In the genomic region with DNA sequence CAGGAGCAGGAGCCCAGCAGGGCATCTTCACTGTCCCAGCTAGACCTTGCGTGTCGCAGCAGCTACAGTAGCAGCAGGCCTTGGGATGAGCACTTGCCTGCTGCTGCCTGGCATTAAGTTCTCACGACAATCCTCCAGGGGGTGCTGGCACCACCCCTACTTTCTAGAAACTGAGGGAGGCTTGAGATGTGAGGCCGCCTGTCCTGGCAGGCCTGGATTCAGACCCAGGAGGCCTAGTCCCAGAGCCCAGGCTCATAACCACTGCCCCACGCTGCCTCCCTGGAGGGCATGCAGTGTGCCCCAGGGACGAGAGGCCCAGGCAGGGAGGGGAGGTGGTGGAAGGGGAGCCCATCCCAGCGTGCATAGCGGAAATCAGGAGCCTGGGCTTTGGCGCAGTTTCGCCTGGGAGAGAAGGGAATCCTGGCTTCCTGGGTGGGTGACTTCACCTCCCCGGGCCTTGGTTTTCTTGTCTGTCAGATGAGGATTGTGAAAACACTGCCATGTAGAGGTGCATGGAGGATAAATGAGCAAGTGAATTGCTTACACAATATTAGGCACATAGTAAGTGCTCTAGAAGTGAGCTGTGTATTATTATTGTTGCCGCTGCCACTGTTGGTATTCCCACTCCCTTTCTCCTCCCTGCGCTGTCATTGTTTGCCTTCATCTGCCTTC, we compare ENCODE assay signal across 11 cellular contexts. TPM values are rescaled to one million over a fixed set of nuclear protein-coding genes. Genes with fewer than 3 reads are reported as not detected.
DNase-seq lines count a peak whose midpoint lies in the region; ATAC-seq, FAIRE-seq and TF ChIP-seq lines count a peak whose summit lies in the region.
"Had no signal": no experiment of that assay in that cellular context is flagged by ENCODE, and none has a peak within 500 bp of the region (broad histone marks: within the 10 kb centered on the region; RNA-seq: fewer than 3 reads in every experiment).

No MANE protein-coding gene starts in this region.

- BruUV-seq in HepG2 (replicated peaks; lab: Mats Ljungman, UMichigan): no TSS peak

- H3K27ac ChIP-seq in right lobe of liver (peak overlapping the region in 1 of 3 donors; percentile 38), HepG2 (ENCODE audit: extremely low read length, insufficient read depth, low read length) (no peak overlapping the region), angular gyrus (ENCODE audit: low read depth, low read length) (peak overlapping the region; percentile 53), iPS-20b (ENCODE audit: low read length) (peak overlapping the region; percentile 70), vagina (peak overlapping the region; percentile 35)
- H3K27ac ChIP-seq: KMS-11 had no signal

- no peaks in the 10 kb centered on the region for H4K20me1 ChIP-seq in HepG2 (ENCODE audit: insufficient read depth, low read length)

- intact Hi-C loops in right lobe of liver (cut with DNase I): no loop called here
- intact Hi-C loops in HepG2 (cut with micrococcal nuclease; ENCODE audit: unreplicated experiment): no loop called here
- intact Hi-C loops in vagina (cut with DNase I): no loop called here

- H3K9ac ChIP-seq in HepG2 (ENCODE audit: insufficient read depth, low read depth, low read length) (no peak overlapping the region), iPS-20b (ENCODE audit: low read depth, low read length) (peak overlapping the region; percentile 76; the same call in 1 of the 2 replicates)
- H3K9ac ChIP-seq: KMS-11 had no signal

- H3K36me3 ChIP-seq in right lobe of liver (peaks cover 0 to 22% (median 7%) of the 10 kb centered on the region in 4 donors), HepG2 (replicated peaks in 1 of 2; ENCODE audit: control insufficient read depth in 1 of 2, insufficient read depth in 2 of 2, low read length in 2 of 2) (peaks cover 23 to 37% of the 10 kb centered on the region in 2 experiments), iPS-20b (ENCODE audit: insufficient read depth, low read depth, low read length) (peaks cover 37% of the 10 kb centered on the region), vagina (peaks cover 0 to 19% of the 10 kb centered on the region in 2 donors)

- in situ Hi-C loops in HepG2 (cut with HindIII; ENCODE audit: extremely low pct_ligation_motif_present, low pct_unique_long_range_greater_than_20kb): no loop called here

- no peak overlapping the region for H2AFZ ChIP-seq in HepG2 (ENCODE audit: low read length)

- ATAC-seq in right lobe of liver: no peak
- ATAC-seq in HepG2: no peak
- no peak for ATAC-seq in HG03565 (IDR thresholded peaks at IDR 0.05; ENCODE audit: unreplicated experiment)

- TF ChIP-seq CTCF in right lobe of liver (IDR thresholded peaks at IDR 0.05) (no peak), HepG2 (CRISPR knock-in tag; IDR thresholded peaks at IDR 0.05) (no peak), vagina (IDR thresholded peaks at IDR 0.05) (no peak)

- TF ChIP-seq EP300 in HepG2 (IDR thresholded peaks at IDR 0.05; ENCODE audit: low read depth in 2 of 2, low read length in 2 of 2) (no peak), HepG2 (CRISPR knock-in tag; IDR thresholded peaks at IDR 0.05; ENCODE audit: borderline replicate concordance) (no peak)

- no peak for TF ChIP-seq RAD21 in HepG2 (CRISPR knock-in tag; IDR thresholded peaks at IDR 0.05)

- TF ChIP-seq POLR2A in right lobe of liver (IDR thresholded peaks at IDR 0.05) (no peak), HepG2 (IDR thresholded peaks at IDR 0.05; ENCODE audit: insufficient read depth in 1 of 2, low read depth in 2 of 2, low read length in 2 of 2) (no peak), vagina (IDR thresholded peaks at IDR 0.05) (no peak)

- DNase-seq in right lobe of liver (peak; percentile 17 to 46 (median 45)), HepG2 (ENCODE audit: low spot score) (no peak), vagina (ENCODE audit: extremely low spot score in 2 of 2) (no peak), NCI-H524 treated with DMSO at 0.1 percent for 48 hours (lab: John Stamatoyannopoulos, UW) (no peak), AML-193 (lab: John Stamatoyannopoulos, UW) (no peak)
- DNase-seq: activated effector memory CD4-positive, alpha-beta T cell treated with anti-CD3 and anti-CD28 coated beads, Interleukin-2, amount 50 U/mL, for 16 hours; GF-D8 had no signal

- CTCF ChIA-PET in HepG2 (lab: Yijun Ruan, JAX; ENCODE audit: low intra/inter-chr PET ratio, low total read pairs): no interaction called here

- H3K4me3 ChIP-seq in right lobe of liver (no peak overlapping the region), HepG2 (replicated peaks in 1 of 3; ENCODE audit: insufficient read depth in 1 of 3, low read depth in 2 of 3, low read length in 3 of 3) (no peak overlapping the region), iPS-20b (ENCODE audit: low read length) (peak overlapping the region; percentile 48), vagina (no peak overlapping the region)

- no peaks in the 10 kb centered on the region for H3K27me3 ChIP-seq in right lobe of liver
- no peaks in the 10 kb centered on the region for H3K27me3 ChIP-seq in HepG2 (ENCODE audit: control insufficient read depth in 1 of 2, insufficient read depth in 2 of 2, low read length in 2 of 2)
- H3K27me3 ChIP-seq in iPS-20b (ENCODE audit: insufficient read depth, low read length): no peaks in the 10 kb centered on the region
- H3K27me3 ChIP-seq in vagina: no peaks in the 10 kb centered on the region

- no peak overlapping the region for H3K4me2 ChIP-seq in HepG2 (ENCODE audit: low read depth, low read length)
- H3K4me2 ChIP-seq: KMS-11 had no signal

- H3K9me3 ChIP-seq in right lobe of liver (no peaks in the 10 kb centered on the region), HepG2 (ENCODE audit: low read length) (no peaks in the 10 kb centered on the region), iPS-20b (ENCODE audit: insufficient read depth, low read depth, low read length) (no peaks in the 10 kb centered on the region), vagina (no peaks in the 10 kb centered on the region)

- no peak for FAIRE-seq in HepG2 (lab: Jason Lieb, UNC)

- H3K79me2 ChIP-seq in HepG2 (ENCODE audit: insufficient read depth, low read length): no peaks in the 10 kb centered on the region

- peaks cover 0 to 15% (median 7%) of the 10 kb centered on the region in 4 donors for H3K4me1 ChIP-seq in right lobe of liver
- no peaks in the 10 kb centered on the region for H3K4me1 ChIP-seq in HepG2 (ENCODE audit: insufficient read depth, low read length)
- H3K4me1 ChIP-seq in iPS-20b (ENCODE audit: insufficient read depth, low read length): peaks cover 24% of the 10 kb centered on the region
- peaks cover 67% of the 10 kb centered on the region for H3K4me1 ChIP-seq in vagina

- 82% methylated on average over 2 of the region's 13 CpGs for WGBS in right lobe of liver (ENCODE audit: insufficient coverage, low coverage, low lambda C conversion rate, missing lambda C conversion rate)
- WGBS in HepG2 (ENCODE audit: low lambda C conversion rate): 98% methylated on average over 10 of the region's 13 CpGs

- POLR2A ChIA-PET in HepG2 (lab: Yijun Ruan, JAX): no interaction called here

RNA-seq across cellular contexts. Expression of gene PPP5C, which starts 26.1 kb away (rescaled TPM):
- total RNA-seq in right lobe of liver (10 to 100 TPM; 23.9 to 47.8 (median 36.0) TPM), HepG2 (2016; rRNA removed; fragmentation: Illumina TruSeq; extraction: Trizol) (38.2 and 41.6 TPM in 2 replicates), vagina (60.4 TPM)
- total RNA-seq in HepG2 (2016; cell fraction: cytosol; rRNA removed; fragmentation: Illumina TruSeq; extraction: Trizol; ENCODE audit: low read depth): 6.6 and 9.3 TPM in 2 replicates
- total RNA-seq in HepG2 (2016; cell fraction: insoluble cytoplasmic fraction; rRNA removed; fragmentation: Illumina TruSeq; extraction: Trizol): 33.6 and 40.9 TPM in 2 replicates
- total RNA-seq in HepG2 (2016; cell fraction: membrane; rRNA removed; fragmentation: Illumina TruSeq; extraction: Trizol): 12.2 and 12.3 TPM in 2 replicates
- 31.3 and 44.2 TPM in 2 replicates for total RNA-seq in HepG2 (2016; cell fraction: nucleus; rRNA removed; fragmentation: Illumina TruSeq; extraction: Trizol)
- polyA plus RNA-seq in HepG2 (2011; rRNA removed): 67.9 and 68.5 TPM in 2 replicates
- polyA plus RNA-seq in HepG2 (2011; cell fraction: cytosol; rRNA removed): 52.3 and 70.1 TPM in 2 replicates
- polyA plus RNA-seq in HepG2 (2011; cell fraction: nucleus; rRNA removed): 118 and 133 TPM in 2 replicates
- polyA plus RNA-seq in HepG2 (2012): 33.2 and 36.7 TPM in 2 replicates
- polyA plus RNA-seq in HepG2 (2016; cell fraction: cytosol; fragmentation: Illumina TruSeq; extraction: Trizol; ENCODE audit: low read depth): 3.4 and 4.4 TPM in 2 replicates
- polyA plus RNA-seq in HepG2 (2016; cell fraction: insoluble cytoplasmic fraction; fragmentation: Illumina TruSeq; extraction: Trizol; ENCODE audit: low read depth): 45.7 and 54.9 TPM in 2 replicates
- 6.8 and 8.2 TPM in 2 replicates for polyA plus RNA-seq in HepG2 (2016; cell fraction: membrane; fragmentation: Illumina TruSeq; extraction: Trizol; ENCODE audit: low read depth)
- 82.9 and 89.8 TPM in 2 replicates for polyA plus RNA-seq in HepG2 (2016; cell fraction: nucleus; fragmentation: Illumina TruSeq; extraction: Trizol; ENCODE audit: insufficient read depth, low read depth)
- 92.2 and 144 TPM in 2 replicates for polyA minus RNA-seq in HepG2 (2011; rRNA and poly(A)+ RNA removed; ENCODE audit: low replicate concordance)
- 26.7 and 26.9 TPM in 2 replicates for polyA minus RNA-seq in HepG2 (2011; cell fraction: cytosol; rRNA and poly(A)+ RNA removed)
- 63.0 and 66.9 TPM in 2 replicates for polyA minus RNA-seq in HepG2 (2011; cell fraction: nucleus; rRNA and poly(A)+ RNA removed)

RNA-seq across cellular contexts. Expression of gene CCDC8, which starts 40.3 kb away (rescaled TPM):
- total RNA-seq in right lobe of liver (under 1 TPM in 5 of 6 experiments, not detected in 1; 0.26 to 0.55 (median 0.44) TPM), HepG2 (2016; rRNA removed; fragmentation: Illumina TruSeq; extraction: Trizol) (0.04 TPM in 1 of 2 replicates, not detected in the other), vagina (7.4 TPM)
- not detected in 2 replicates for total RNA-seq in HepG2 (2016; cell fraction: cytosol; rRNA removed; fragmentation: Illumina TruSeq; extraction: Trizol; ENCODE audit: low read depth)
- 0.06 TPM in 1 of 2 replicates, not detected in the other for total RNA-seq in HepG2 (2016; cell fraction: insoluble cytoplasmic fraction; rRNA removed; fragmentation: Illumina TruSeq; extraction: Trizol)
- not detected in 2 replicates for total RNA-seq in HepG2 (2016; cell fraction: membrane; rRNA removed; fragmentation: Illumina TruSeq; extraction: Trizol)
- total RNA-seq in HepG2 (2016; cell fraction: nucleus; rRNA removed; fragmentation: Illumina TruSeq; extraction: Trizol): not detected in 2 replicates
- not detected in 2 replicates for polyA plus RNA-seq in HepG2 (2011; rRNA removed)
- polyA plus RNA-seq in HepG2 (2011; cell fraction: cytosol; rRNA removed): not detected in 2 replicates
- polyA plus RNA-seq in HepG2 (2011; cell fraction: nucleus; rRNA removed): not detected in 2 replicates
- polyA plus RNA-seq in HepG2 (2012): not detected in 2 replicates
- polyA plus RNA-seq in HepG2 (2016; cell fraction: cytosol; fragmentation: Illumina TruSeq; extraction: Trizol; ENCODE audit: low read depth): not detected in 2 replicates
- polyA plus RNA-seq in HepG2 (2016; cell fraction: insoluble cytoplasmic fraction; fragmentation: Illumina TruSeq; extraction: Trizol; ENCODE audit: low read depth): not detected in 2 replicates
- not detected in 2 replicates for polyA plus RNA-seq in HepG2 (2016; cell fraction: membrane; fragmentation: Illumina TruSeq; extraction: Trizol; ENCODE audit: low read depth)
- not detected in 2 replicates for polyA plus RNA-seq in HepG2 (2016; cell fraction: nucleus; fragmentation: Illumina TruSeq; extraction: Trizol; ENCODE audit: insufficient read depth, low read depth)
- not detected in 2 replicates for polyA minus RNA-seq in HepG2 (2011; rRNA and poly(A)+ RNA removed; ENCODE audit: low replicate concordance)
- polyA minus RNA-seq in HepG2 (2011; cell fraction: cytosol; rRNA and poly(A)+ RNA removed): not detected in 2 replicates
- not detected in 2 replicates for polyA minus RNA-seq in HepG2 (2011; cell fraction: nucleus; rRNA and poly(A)+ RNA removed)

RNA-seq across cellular contexts. Expression of gene PNMA8C, which starts 55.7 kb away (rescaled TPM):
- total RNA-seq in right lobe of liver (not detected), HepG2 (2016; rRNA removed; fragmentation: Illumina TruSeq; extraction: Trizol) (not detected in 2 replicates), vagina (0.25 TPM)
- total RNA-seq in HepG2 (2016; cell fraction: cytosol; rRNA removed; fragmentation: Illumina TruSeq; extraction: Trizol; ENCODE audit: low read depth): not detected in 2 replicates
- not detected in 2 replicates for total RNA-seq in HepG2 (2016; cell fraction: insoluble cytoplasmic fraction; rRNA removed; fragmentation: Illumina TruSeq; extraction: Trizol)
- total RNA-seq in HepG2 (2016; cell fraction: membrane; rRNA removed; fragmentation: Illumina TruSeq; extraction: Trizol): not detected in 2 replicates
- not detected in 2 replicates for total RNA-seq in HepG2 (2016; cell fraction: nucleus; rRNA removed; fragmentation: Illumina TruSeq; extraction: Trizol)
- polyA plus RNA-seq in HepG2 (2011; rRNA removed): not detected in 2 replicates
- polyA plus RNA-seq in HepG2 (2011; cell fraction: cytosol; rRNA removed): not detected in 2 replicates
- polyA plus RNA-seq in HepG2 (2011; cell fraction: nucleus; rRNA removed): not detected in 2 replicates
- polyA plus RNA-seq in HepG2 (2012): not detected in 2 replicates
- polyA plus RNA-seq in HepG2 (2016; cell fraction: cytosol; fragmentation: Illumina TruSeq; extraction: Trizol; ENCODE audit: low read depth): not detected in 2 replicates
- polyA plus RNA-seq in HepG2 (2016; cell fraction: insoluble cytoplasmic fraction; fragmentation: Illumina TruSeq; extraction: Trizol; ENCODE audit: low read depth): not detected in 2 replicates
- not detected in 2 replicates for polyA plus RNA-seq in HepG2 (2016; cell fraction: membrane; fragmentation: Illumina TruSeq; extraction: Trizol; ENCODE audit: low read depth)
- not detected in 2 replicates for polyA plus RNA-seq in HepG2 (2016; cell fraction: nucleus; fragmentation: Illumina TruSeq; extraction: Trizol; ENCODE audit: insufficient read depth, low read depth)
- polyA minus RNA-seq in HepG2 (2011; rRNA and poly(A)+ RNA removed; ENCODE audit: low replicate concordance): 0.02 TPM in 1 of 2 replicates, not detected in the other
- polyA minus RNA-seq in HepG2 (2011; cell fraction: cytosol; rRNA and poly(A)+ RNA removed): not detected in 2 replicates
- polyA minus RNA-seq in HepG2 (2011; cell fraction: nucleus; rRNA and poly(A)+ RNA removed): not detected in 2 replicates

Comparison
In these comparisons a context has a peak if more than half of its experiments do, and no peak if none do; other contexts are left out.
1. DNase-seq: peak in right lobe of liver (3 of 3); none in HepG2 (single experiment), vagina (0 of 2), NCI-H524 treated with DMSO at 0.1 percent for 48 hours (single experiment) and AML-193 (0 of 2).